Comparison of ENCODE assay signal across 18 cellular contexts in the genomic region with DNA sequence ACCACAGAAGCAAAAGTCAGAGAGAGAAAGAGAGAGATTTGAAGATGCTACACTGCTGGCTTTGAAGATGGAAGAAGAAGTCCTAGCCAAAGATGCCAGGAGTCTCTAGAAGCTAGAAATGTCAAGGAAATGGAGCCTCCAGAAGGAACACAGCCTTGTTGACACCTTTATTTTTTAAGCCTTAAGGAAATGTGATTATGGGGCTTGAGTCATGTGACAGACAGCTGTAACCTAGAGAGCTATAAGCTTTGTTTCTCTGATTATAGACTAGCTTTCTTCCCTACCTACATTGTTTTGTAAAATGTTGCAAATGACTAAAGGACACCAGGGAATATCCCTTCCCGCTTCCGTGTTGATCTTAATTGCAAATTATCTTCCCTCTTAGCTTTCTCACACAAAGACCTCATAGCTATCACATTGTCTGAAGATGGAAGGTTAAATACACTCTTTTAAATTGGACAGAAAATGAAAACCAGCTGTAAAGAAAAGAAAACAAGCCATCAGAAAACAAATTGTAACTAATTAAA.
A peak's percentile ranks its signal among the peaks of the same experiment; 100 is the strongest.
DNase-seq lines count a peak whose midpoint lies in the region; ATAC-seq and TF ChIP-seq lines count a peak whose summit lies in the region.
"Had no signal": no experiment of that assay in that cellular context is flagged by ENCODE, and none has a peak within 500 bp of the region (broad histone marks: within the 10 kb centered on the region; RNA-seq: fewer than 3 reads in every experiment).

No MANE protein-coding gene starts in this region.

- peaks cover 2% of the 10 kb centered on the region for H3K36me3 Mint-ChIP-seq in endodermal cell (ENCODE audit: low read depth)
- H3K36me3 Mint-ChIP-seq: T-cell had no signal

- no peak for ATAC-seq in GM21526 (IDR thresholded peaks at IDR 0.05; ENCODE audit: low FRiP score, unreplicated experiment)
- ATAC-seq: HepG2, Panc1, Right ventricle myocardium inferior, T-cell had no signal

- DNase-seq in NCI-H1436 (lab: John Stamatoyannopoulos, UW) (peak; percentile 90), NCI-H748 treated with DMSO at 0.1 percent for 48 hours (lab: John Stamatoyannopoulos, UW) (peak; percentile 6), endodermal cell (no peak), coronary artery (ENCODE audit: low spot score) (no peak), DMS114 treated with DMSO at 0.1 percent for 48 hours (lab: John Stamatoyannopoulos, UW; ENCODE audit: unreplicated experiment) (no peak)
- DNase-seq: ACHN, HCEC 1CT, NCI-H1694, NCI-H2107, NCI-H345, T-cell had no signal

- H3K4me3 ChIP-seq in endodermal cell (ENCODE audit: low read length) (no peak overlapping the region), neuron (ENCODE audit: low read length) (no peak overlapping the region), coronary artery (no peak overlapping the region)
- H3K4me3 ChIP-seq: SK-N-MC had no signal

- H3K36me3 ChIP-seq in endodermal cell (ENCODE audit: control insufficient read depth, insufficient read depth, low read length), result no peaks in the 10 kb centered on the region
- H3K36me3 ChIP-seq in neuron (ENCODE audit: insufficient read depth, low read length), result no peaks in the 10 kb centered on the region

- no peak overlapping the region for H3K4me3 Mint-ChIP-seq in endodermal cell
- H3K4me3 Mint-ChIP-seq: T-cell had no signal

- H2AFZ ChIP-seq in neuron (ENCODE audit: low read depth, low read length), result peak overlapping the region; percentile 4

- H3K4me1 ChIP-seq in endodermal cell (ENCODE audit: control insufficient read depth, insufficient read depth, low read length) (no peaks in the 10 kb centered on the region), neuron (ENCODE audit: insufficient read depth, low read length) (peaks cover 11% of the 10 kb centered on the region)

- H3K9ac ChIP-seq in endodermal cell (ENCODE audit: extremely low read depth, low read length, poor library complexity, severe bottlenecking), result no peak overlapping the region
- H3K9ac ChIP-seq: KMS-11 had no signal

- H3K27me3 Mint-ChIP-seq in endodermal cell (ENCODE audit: insufficient read depth), result no peaks in the 10 kb centered on the region

- H3K27me3 ChIP-seq in endodermal cell (ENCODE audit: control insufficient read depth, insufficient read depth, low read length, poor library complexity, severe bottlenecking) (no peaks in the 10 kb centered on the region), neuron (ENCODE audit: insufficient read depth, low read length) (no peaks in the 10 kb centered on the region)

- H3K27ac ChIP-seq in endodermal cell (ENCODE audit: low read depth, low read length) (peak overlapping the region; percentile 13), coronary artery (no peak overlapping the region)
- H3K27ac ChIP-seq: KMS-11, SK-N-MC had no signal

- no peak overlapping the region for H3K27ac Mint-ChIP-seq in endodermal cell
- H3K27ac Mint-ChIP-seq: T-cell had no signal

- TF ChIP-seq CTCF in endodermal cell (conservative IDR thresholded peaks at IDR 0.05) (no peak), coronary artery (IDR thresholded peaks at IDR 0.05) (no peak)

- H3K9me3 ChIP-seq in endodermal cell (ENCODE audit: control insufficient read depth, low read length) (peaks cover 11% of the 10 kb centered on the region), neuron (ENCODE audit: low read length) (no peaks in the 10 kb centered on the region)

- peaks cover 4% of the 10 kb centered on the region for H3K4me1 Mint-ChIP-seq in endodermal cell
- H3K4me1 Mint-ChIP-seq: T-cell had no signal

- peaks cover 30% of the 10 kb centered on the region for H3K9me3 Mint-ChIP-seq in endodermal cell
- H3K9me3 Mint-ChIP-seq: T-cell had no signal

- 57% methylated on average over 2 of the region's 2 CpGs; no CpG with 5 or more reads in 1 of the 2 experiments for WGBS in endodermal cell (ENCODE audit: insufficient coverage in 1 of 2, insufficient read length in 1 of 2), 2 experiments

Comparison
In these comparisons a context has a peak if more than half of its experiments do, and no peak if none do; other contexts are left out.
1. DNase-seq: peak in NCI-H1436 (single experiment) and NCI-H748 treated with DMSO at 0.1 percent for 48 hours (single experiment); none in endodermal cell (single experiment), coronary artery (single experiment) and DMS114 treated with DMSO at 0.1 percent for 48 hours (single experiment).